In the genomic region with DNA sequence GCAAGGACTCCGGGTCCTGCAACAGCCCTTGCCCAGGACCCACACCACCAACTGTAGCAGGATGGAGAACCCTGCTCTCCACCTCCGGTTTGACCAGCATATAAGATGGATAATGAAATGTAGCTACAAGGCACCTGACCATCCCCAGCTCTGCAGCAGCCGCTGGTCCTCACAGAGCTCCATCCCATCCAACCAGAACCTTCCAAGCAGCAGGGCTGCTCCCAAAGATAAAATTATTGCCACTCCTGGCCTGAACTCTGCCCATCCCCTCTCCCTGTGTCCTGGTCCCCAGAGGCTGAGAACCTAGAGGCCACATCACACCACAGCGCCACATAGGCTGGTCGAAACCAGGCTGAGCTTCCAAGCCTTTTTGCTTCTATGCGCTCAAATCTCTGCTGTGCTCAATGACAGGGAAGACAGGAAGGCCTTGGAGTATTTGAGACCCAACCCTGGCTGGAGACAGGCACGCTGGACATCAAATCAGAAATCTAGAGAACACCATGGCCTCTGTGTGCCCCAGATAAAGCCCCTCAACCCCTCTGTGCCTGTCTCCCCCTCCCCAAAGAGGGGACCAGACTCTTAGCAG, we compare ENCODE assay signal across 2 cellular contexts.
TF ChIP-seq lines count a peak whose summit lies in the region.

No MANE protein-coding gene starts in this region.

TF ChIP-seq in IMR-90, 13 proteins besides CTCF, POLR2A, EP300 and RAD21:
- TF ChIP-seq MAFK (IDR thresholded peaks at IDR 0.05; ENCODE audit: low read depth, low read length) (no peak), ELK1 (IDR thresholded peaks at IDR 0.05; ENCODE audit: borderline replicate concordance, low read depth, low read length) (no peak), FOS (IDR thresholded peaks at IDR 0.05; ENCODE audit: low read depth, low read length) (no peak)

TF ChIP-seq in endothelial cell of umbilical vein, 7 proteins besides CTCF, POLR2A, EP300 and RAD21:
- no peak for TF ChIP-seq POLR2AphosphoS5 (IDR thresholded peaks at IDR 0.05; ENCODE audit: insufficient read depth, low read depth, low read length)
- TF ChIP-seq MYC (IDR thresholded peaks at IDR 0.05; ENCODE audit: low read depth, low read length), result no peak
- TF ChIP-seq, protein P1, sequence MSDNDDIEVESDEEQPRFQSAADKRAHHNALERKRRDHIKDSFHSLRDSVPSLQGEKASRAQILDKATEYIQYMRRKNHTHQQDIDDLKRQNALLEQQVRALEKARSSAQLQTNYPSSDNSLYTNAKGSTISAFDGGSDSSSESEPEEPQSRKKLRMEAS (IDR thresholded peaks at IDR 0.05; ENCODE audit: insufficient read depth, insufficient read length), result no peak
- TF ChIP-seq JUN (IDR thresholded peaks at IDR 0.05; ENCODE audit: borderline replicate concordance, insufficient read depth, insufficient read length, low read depth), result no peak
- TF ChIP-seq FOS (IDR thresholded peaks at IDR 0.05; ENCODE audit: borderline replicate concordance, insufficient read depth, low read length), result no peak
- no peak for TF ChIP-seq GATA2 (IDR thresholded peaks at IDR 0.05; ENCODE audit: insufficient read depth, insufficient read length, low read depth, low read length)
- TF ChIP-seq EZH2 (IDR thresholded peaks at IDR 0.05; ENCODE audit: borderline replicate concordance, low read depth, low read length, severe bottlenecking), result no peak
